In the genomic region with DNA sequence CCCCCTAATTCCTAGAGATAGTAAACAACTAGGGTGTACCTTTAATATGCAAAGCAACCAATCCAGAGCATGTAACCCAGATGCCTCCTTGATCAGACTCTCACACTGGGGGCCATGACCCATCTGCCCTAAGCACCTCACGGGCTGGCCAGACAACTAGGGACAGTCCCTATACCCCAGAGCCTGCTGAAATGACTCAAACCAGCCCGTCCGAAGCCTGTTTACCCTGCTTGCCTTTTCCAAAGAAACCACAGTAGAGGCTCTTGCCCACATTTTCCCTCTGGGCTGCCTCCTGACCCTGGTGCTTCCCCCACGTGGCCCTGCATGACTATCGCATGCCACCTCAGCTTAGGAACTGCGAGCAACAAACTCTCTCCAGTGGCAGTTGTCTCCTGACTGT, we compare ENCODE assay signal across 7 cellular contexts. TPM values are rescaled to one million over a fixed set of nuclear protein-coding genes. Genes with fewer than 3 reads are reported as not detected.
A peak's percentile ranks its signal among the peaks of the same experiment; 100 is the strongest.
DNase-seq lines count a peak whose midpoint lies in the region; ATAC-seq and TF ChIP-seq lines count a peak whose summit lies in the region.

No MANE protein-coding gene starts in this region.

- no peak for TF ChIP-seq CTCF in RWPE1 (conservative IDR thresholded peaks at IDR 0.05; ENCODE audit: low read depth)

- ATAC-seq in GM19351 (IDR thresholded peaks at IDR 0.05; ENCODE audit: unreplicated experiment), result peak; percentile 97
- ATAC-seq in HG02938 (IDR thresholded peaks at IDR 0.05; ENCODE audit: unreplicated experiment), result peak; percentile 84

- DNase-seq in activated CD4-positive, alpha-beta memory T cell treated with anti-CD3 and anti-CD28 coated beads, Interleukin-2, amount 10 ng/mL, durations not matched to agents 7 days and 5 days, result peak; percentile 22
- peak; percentile 69 to 73 for DNase-seq in stimulated activated CD8-positive, alpha-beta memory T cell treated with anti-CD3 and anti-CD28 coated beads, Interleukin-15, amount 100 ng/mL, for 48 hours (ENCODE audit: low read depth in 2 of 2)
- no peak for DNase-seq in effector CD8-positive, alpha-beta T cell (lab: John Stamatoyannopoulos, UW)
- DNase-seq in RWPE1 (ENCODE audit: low spot score) (no peak), KBM-7 (no peak)

- CTCF ChIA-PET in activated CD4-positive, alpha-beta memory T cell treated with anti-CD3 and anti-CD28 coated beads, Interleukin-2, amount 10 ng/mL, durations not matched to agents 7 days and 5 days (lab: Charles Lee), result no interaction called here
- CTCF ChIA-PET in RWPE1 (lab: Yijun Ruan, JAX), result interaction anchor here (0.5 to 0.6 kb wide), 2 partner anchors 27 to 51 kb away, joined by 3 to 5 read pairs; no protein-coding TSS in a partner anchor

- peaks cover 30% of the 10 kb centered on the region for H3K36me3 Mint-ChIP-seq in activated CD4-positive, alpha-beta memory T cell treated with anti-CD3 and anti-CD28 coated beads, Interleukin-2, amount 10 ng/mL, durations not matched to agents 7 days and 5 days (ENCODE audit: low read depth)

- POLR2A ChIA-PET in activated CD4-positive, alpha-beta memory T cell treated with anti-CD3 and anti-CD28 coated beads, Interleukin-2, amount 10 ng/mL, durations not matched to agents 7 days and 5 days (lab: Charles Lee), result interaction anchor here (1.4 kb wide), 1 partner anchor 46 kb away, joined by 3 read pairs; the partner anchor contains the start of gene RGS10
- POLR2A ChIA-PET in RWPE1 (lab: Yijun Ruan, JAX; ENCODE audit: low non-redundant PET), result no interaction called here

- in situ Hi-C loops in KBM-7 (cut with MboI; ENCODE audit: low pct_unique_long_range_greater_than_20kb, low sequenced_read_pairs), result no loop called here

- peaks cover 65% of the 10 kb centered on the region for H3K4me1 Mint-ChIP-seq in activated CD4-positive, alpha-beta memory T cell treated with anti-CD3 and anti-CD28 coated beads, Interleukin-2, amount 10 ng/mL, durations not matched to agents 7 days and 5 days

- no peak overlapping the region for H3K27ac ChIP-seq in RWPE1

- no peaks in the 10 kb centered on the region for H3K27me3 Mint-ChIP-seq in activated CD4-positive, alpha-beta memory T cell treated with anti-CD3 and anti-CD28 coated beads, Interleukin-2, amount 10 ng/mL, durations not matched to agents 7 days and 5 days

- H3K9me3 Mint-ChIP-seq in activated CD4-positive, alpha-beta memory T cell treated with anti-CD3 and anti-CD28 coated beads, Interleukin-2, amount 10 ng/mL, durations not matched to agents 7 days and 5 days, result no peaks in the 10 kb centered on the region

- no peak overlapping the region for H3K27ac Mint-ChIP-seq in activated CD4-positive, alpha-beta memory T cell treated with anti-CD3 and anti-CD28 coated beads, Interleukin-2, amount 10 ng/mL, durations not matched to agents 7 days and 5 days

- H3K4me3 Mint-ChIP-seq in activated CD4-positive, alpha-beta memory T cell treated with anti-CD3 and anti-CD28 coated beads, Interleukin-2, amount 10 ng/mL, durations not matched to agents 7 days and 5 days, result no peak overlapping the region

RNA-seq across cellular contexts. Expression of gene RGS10, which starts 46.2 kb away (rescaled TPM):
- 100 to 1,000 TPM; 137 to 140 TPM for total RNA-seq in activated CD4-positive, alpha-beta memory T cell treated with anti-CD3 and anti-CD28 coated beads, Interleukin-2, amount 10 ng/mL, durations not matched to agents 7 days and 5 days

Comparison
In these comparisons a context has a peak if more than half of its experiments do, and no peak if none do; other contexts are left out.
1. DNase-seq: peak in activated CD4-positive, alpha-beta memory T cell treated with anti-CD3 and anti-CD28 coated beads, Interleukin-2, amount 10 ng/mL, durations not matched to agents 7 days and 5 days (single experiment) and stimulated activated CD8-positive, alpha-beta memory T cell treated with anti-CD3 and anti-CD28 coated beads, Interleukin-15, amount 100 ng/mL, for 48 hours (2 of 2); none in effector CD8-positive, alpha-beta T cell (single experiment), RWPE1 (single experiment) and KBM-7 (single experiment).